ENCODE assay signal across 8 cellular contexts in genomic region chr7:38318803-38319416, GRCh38.
A peak's percentile ranks its signal among the peaks of the same experiment; 100 is the strongest.
DNase-seq lines count a peak whose midpoint lies in the region; ATAC-seq and TF ChIP-seq lines count a peak whose summit lies in the region.

No MANE protein-coding gene starts in this region.

- no peaks in the 10 kb centered on the region for H3K9me3 ChIP-seq in SU-DHL-6 (ENCODE audit: insufficient read depth, low read length)

- H2AFZ ChIP-seq in SU-DHL-6 (ENCODE audit: low read depth, low read length, severe bottlenecking): no peak overlapping the region

- no peak overlapping the region for H3K4me3 ChIP-seq in SU-DHL-6 (ENCODE audit: insufficient read depth, low read length, poor library complexity, severe bottlenecking)

- no peak overlapping the region for H3K27ac ChIP-seq in SU-DHL-6 (ENCODE audit: low read depth, low read length)

- H3K9me2 ChIP-seq in SU-DHL-6 (replicated peaks; ENCODE audit: insufficient read depth, low read length): no peaks in the 10 kb centered on the region

- H3K27ac Mint-ChIP-seq in HFFc6: peak overlapping the region; percentile 64
- H3K27ac Mint-ChIP-seq in natural killer cell treated with Interleukin-12 subunit alpha and Interleukin-12 subunit beta and Interleukin-15 and Interleukin-18, amount 100 ng/mL, for 72 hours: peak overlapping the region; percentile 94 to 96

- no peaks in the 10 kb centered on the region for H3K36me3 ChIP-seq in SU-DHL-6 (ENCODE audit: low read length)

- no peaks in the 10 kb centered on the region for H3K79me2 ChIP-seq in SU-DHL-6 (ENCODE audit: insufficient read depth, low read length)

- TF ChIP-seq POLR2A in erythroblast (IDR thresholded peaks at IDR 0.05; ENCODE audit: low read length): no peak

- no peaks in the 10 kb centered on the region for H3K36me3 Mint-ChIP-seq in HFFc6 (ENCODE audit: low read depth)
- no peaks in the 10 kb centered on the region for H3K36me3 Mint-ChIP-seq in natural killer cell treated with Interleukin-12 subunit alpha and Interleukin-12 subunit beta and Interleukin-15 and Interleukin-18, amount 100 ng/mL, for 72 hours

- H4K20me1 ChIP-seq in SU-DHL-6 (ENCODE audit: low read depth, low read length): no peaks in the 10 kb centered on the region

- DNase-seq in Right ventricle myocardium inferior (ENCODE audit: missing footprints): no peak
- DNase-seq in cardiac septum (ENCODE audit: low spot score): no peak
- DNase-seq in HFFc6: peak; percentile 75
- peak; percentile 62 for DNase-seq in NCI-H1417 treated with DMSO at 0.1 percent for 48 hours (lab: John Stamatoyannopoulos, UW)
- peak; percentile 34 to 36 for DNase-seq in erythroblast (lab: John Stamatoyannopoulos, UW)
- DNase-seq in natural killer cell treated with Interleukin-12 subunit alpha and Interleukin-12 subunit beta and Interleukin-15 and Interleukin-18, amount 100 ng/mL, for 72 hours (ENCODE audit: low spot score): no peak

- intact Hi-C loops in Right ventricle myocardium inferior (cut with DNase I): loop anchor here (2.0 to 5.0 kb wide), 2 partner anchors 104 to 212 kb away; no protein-coding TSS in a partner anchor
- intact Hi-C loops in cardiac septum (cut with DNase I): loop anchor here (5.0 kb wide), 1 partner anchor 212 kb away; no protein-coding TSS in a partner anchor

- no peaks in the 10 kb centered on the region for H3K27me3 ChIP-seq in SU-DHL-6 (ENCODE audit: low read length)

- peak overlapping the region; percentile 43 for H3K4me3 Mint-ChIP-seq in HFFc6
- H3K4me3 Mint-ChIP-seq in natural killer cell treated with Interleukin-12 subunit alpha and Interleukin-12 subunit beta and Interleukin-15 and Interleukin-18, amount 100 ng/mL, for 72 hours: peak overlapping the region; percentile 97

- peaks cover 12% of the 10 kb centered on the region for H3K27me3 Mint-ChIP-seq in HFFc6 (ENCODE audit: insufficient read depth)
- H3K27me3 Mint-ChIP-seq in natural killer cell treated with Interleukin-12 subunit alpha and Interleukin-12 subunit beta and Interleukin-15 and Interleukin-18, amount 100 ng/mL, for 72 hours: no peaks in the 10 kb centered on the region

- ATAC-seq in Right ventricle myocardium inferior: peak; percentile 46
- ATAC-seq in natural killer cell treated with Interleukin-12 subunit alpha and Interleukin-12 subunit beta and Interleukin-15 and Interleukin-18, amount 100 ng/mL, for 72 hours: peak; percentile 31 to 58
- no peak for ATAC-seq in HG03521 (IDR thresholded peaks at IDR 0.05; ENCODE audit: unreplicated experiment)

- H3K4me1 Mint-ChIP-seq in HFFc6 (ENCODE audit: low read depth): peaks cover 54% of the 10 kb centered on the region
- peaks cover 80 to 85% of the 10 kb centered on the region in 2 donors for H3K4me1 Mint-ChIP-seq in natural killer cell treated with Interleukin-12 subunit alpha and Interleukin-12 subunit beta and Interleukin-15 and Interleukin-18, amount 100 ng/mL, for 72 hours (ENCODE audit: low read depth in 2 of 2)

- H3F3A ChIP-seq in SU-DHL-6 (ENCODE audit: insufficient read depth): no peaks in the 10 kb centered on the region

- no peak overlapping the region for H3K9ac ChIP-seq in SU-DHL-6 (ENCODE audit: low read length)

- H3K9me3 Mint-ChIP-seq in HFFc6: no peaks in the 10 kb centered on the region; the same call in 1 of the 2 replicates
- H3K9me3 Mint-ChIP-seq in natural killer cell treated with Interleukin-12 subunit alpha and Interleukin-12 subunit beta and Interleukin-15 and Interleukin-18, amount 100 ng/mL, for 72 hours: no peaks in the 10 kb centered on the region

- peak; percentile 80 for TF ChIP-seq CTCF in HFFc6 (IDR thresholded peaks at IDR 0.05)
- TF ChIP-seq CTCF in SU-DHL-6 (IDR thresholded peaks at IDR 0.05; ENCODE audit: insufficient read depth, low read length, poor library complexity, severe bottlenecking): peak; percentile 41

- no peak overlapping the region for H3K4me2 ChIP-seq in SU-DHL-6 (ENCODE audit: low read depth, low read length, poor library complexity, severe bottlenecking)

Comparison
In these comparisons a context has a peak if more than half of its experiments do, and no peak if none do; other contexts are left out.
1. DNase-seq: peak in HFFc6 (single experiment), NCI-H1417 treated with DMSO at 0.1 percent for 48 hours (single experiment) and erythroblast (2 of 2); none in Right ventricle myocardium inferior (single experiment), cardiac septum (single experiment) and natural killer cell treated with Interleukin-12 subunit alpha and Interleukin-12 subunit beta and Interleukin-15 and Interleukin-18, amount 100 ng/mL, for 72 hours (single experiment).